In genomic region chr6:42453027-42453648, GRCh38 we compare ENCODE assay signal across 1 cellular context.
A peak's percentile ranks its signal among the peaks of the same experiment; 100 is the strongest.
TF ChIP-seq lines count a peak whose summit lies in the region.

No MANE protein-coding gene starts in this region.

TF ChIP-seq in HEK293, 187 proteins besides CTCF, POLR2A, EP300 and RAD21 (continued from another document):
- TF ChIP-seq ZBTB26 (tag by site-specific recombination; optimal IDR thresholded peaks at IDR 0.05) (peak; percentile 91), GLI4 (tag by site-specific recombination; IDR thresholded peaks at IDR 0.05) (no peak), ZNF239 (tag by site-specific recombination; IDR thresholded peaks at IDR 0.05) (no peak), KLF9 (tag by site-specific recombination; IDR thresholded peaks at IDR 0.05; ENCODE audit: low read depth) (peak; percentile 70), ZNF654 (tag by site-specific recombination; IDR thresholded peaks at IDR 0.05; ENCODE audit: low read depth) (no peak), SP7 (tag by site-specific recombination; IDR thresholded peaks at IDR 0.05) (peak; percentile 61; the same call in 1 of the 2 replicates), ZNF19 (tag by site-specific recombination; IDR thresholded peaks at IDR 0.05; ENCODE audit: low read depth) (no peak), ZNF561 (tag by site-specific recombination; IDR thresholded peaks at IDR 0.05; ENCODE audit: borderline replicate concordance) (peak; percentile 65), ATF2 (tag by site-specific recombination; IDR thresholded peaks at IDR 0.05; ENCODE audit: low read depth) (no peak), EGR2 (tag by site-specific recombination; IDR thresholded peaks at IDR 0.05; ENCODE audit: low read depth) (peak; percentile 93), ZNF433 (tag by site-specific recombination; IDR thresholded peaks at IDR 0.05; ENCODE audit: low read depth) (no peak), ZNF335 (tag by site-specific recombination; conservative IDR thresholded peaks at IDR 0.05) (peak; percentile 60), KLF10 (tag by site-specific recombination; IDR thresholded peaks at IDR 0.05) (peak; percentile 69), ZNF521 (tag by site-specific recombination; IDR thresholded peaks at IDR 0.05) (no peak), OSR2 (tag by site-specific recombination; IDR thresholded peaks at IDR 0.05) (peak; percentile 91), ZBTB10 (tag by site-specific recombination; IDR thresholded peaks at IDR 0.05) (peak; percentile 27; the same call in 1 of the 2 replicates), ZNF660 (tag by site-specific recombination; IDR thresholded peaks at IDR 0.05) (peak; percentile 80), ZFP37 (tag by site-specific recombination; IDR thresholded peaks at IDR 0.05) (no peak), ZNF530 (tag by site-specific recombination; IDR thresholded peaks at IDR 0.05; ENCODE audit: low read depth) (no peak), ZEB2 (tag by site-specific recombination; IDR thresholded peaks at IDR 0.05) (0 out of 2 replicates have a peak, but pooled peaks have one; percentile 57), ZNF221 (tag by site-specific recombination; IDR thresholded peaks at IDR 0.05; ENCODE audit: borderline replicate concordance) (0 out of 2 replicates have a peak, but pooled peaks have one; percentile 47), ZBTB20 (tag by site-specific recombination; IDR thresholded peaks at IDR 0.05) (peak; percentile 49; the same call in 1 of the 2 replicates), ZFHX2 (tag by site-specific recombination; conservative IDR thresholded peaks at IDR 0.05) (peak; percentile 93), ZBTB48 (tag by site-specific recombination; IDR thresholded peaks at IDR 0.05) (peak; percentile 57)
- TF ChIP-seq, protein P1, sequence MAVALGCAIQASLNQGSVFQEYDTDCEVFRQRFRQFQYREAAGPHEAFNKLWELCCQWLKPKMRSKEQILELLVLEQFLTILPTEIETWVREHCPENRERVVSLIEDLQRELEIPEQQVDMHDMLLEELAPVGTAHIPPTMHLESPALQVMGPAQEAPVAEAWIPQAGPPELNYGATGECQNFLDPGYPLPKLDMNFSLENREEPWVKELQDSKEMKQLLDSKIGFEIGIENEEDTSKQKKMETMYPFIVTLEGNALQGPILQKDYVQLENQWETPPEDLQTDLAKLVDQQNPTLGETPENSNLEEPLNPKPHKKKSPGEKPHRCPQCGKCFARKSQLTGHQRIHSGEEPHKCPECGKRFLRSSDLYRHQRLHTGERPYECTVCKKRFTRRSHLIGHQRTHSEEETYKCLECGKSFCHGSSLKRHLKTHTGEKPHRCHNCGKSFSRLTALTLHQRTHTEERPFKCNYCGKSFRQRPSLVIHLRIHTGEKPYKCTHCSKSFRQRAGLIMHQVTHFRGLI (tag by site-specific recombination; IDR thresholded peaks at IDR 0.05): peak; percentile 32; the same call in 1 of the 2 replicates
- TF ChIP-seq, protein P2, sequence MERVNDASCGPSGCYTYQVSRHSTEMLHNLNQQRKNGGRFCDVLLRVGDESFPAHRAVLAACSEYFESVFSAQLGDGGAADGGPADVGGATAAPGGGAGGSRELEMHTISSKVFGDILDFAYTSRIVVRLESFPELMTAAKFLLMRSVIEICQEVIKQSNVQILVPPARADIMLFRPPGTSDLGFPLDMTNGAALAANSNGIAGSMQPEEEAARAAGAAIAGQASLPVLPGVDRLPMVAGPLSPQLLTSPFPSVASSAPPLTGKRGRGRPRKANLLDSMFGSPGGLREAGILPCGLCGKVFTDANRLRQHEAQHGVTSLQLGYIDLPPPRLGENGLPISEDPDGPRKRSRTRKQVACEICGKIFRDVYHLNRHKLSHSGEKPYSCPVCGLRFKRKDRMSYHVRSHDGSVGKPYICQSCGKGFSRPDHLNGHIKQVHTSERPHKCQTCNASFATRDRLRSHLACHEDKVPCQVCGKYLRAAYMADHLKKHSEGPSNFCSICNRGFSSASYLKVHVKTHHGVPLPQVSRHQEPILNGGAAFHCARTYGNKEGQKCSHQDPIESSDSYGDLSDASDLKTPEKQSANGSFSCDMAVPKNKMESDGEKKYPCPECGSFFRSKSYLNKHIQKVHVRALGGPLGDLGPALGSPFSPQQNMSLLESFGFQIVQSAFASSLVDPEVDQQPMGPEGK (tag by site-specific recombination; IDR thresholded peaks at IDR 0.05): peak; percentile 89
- TF ChIP-seq, protein P3, sequence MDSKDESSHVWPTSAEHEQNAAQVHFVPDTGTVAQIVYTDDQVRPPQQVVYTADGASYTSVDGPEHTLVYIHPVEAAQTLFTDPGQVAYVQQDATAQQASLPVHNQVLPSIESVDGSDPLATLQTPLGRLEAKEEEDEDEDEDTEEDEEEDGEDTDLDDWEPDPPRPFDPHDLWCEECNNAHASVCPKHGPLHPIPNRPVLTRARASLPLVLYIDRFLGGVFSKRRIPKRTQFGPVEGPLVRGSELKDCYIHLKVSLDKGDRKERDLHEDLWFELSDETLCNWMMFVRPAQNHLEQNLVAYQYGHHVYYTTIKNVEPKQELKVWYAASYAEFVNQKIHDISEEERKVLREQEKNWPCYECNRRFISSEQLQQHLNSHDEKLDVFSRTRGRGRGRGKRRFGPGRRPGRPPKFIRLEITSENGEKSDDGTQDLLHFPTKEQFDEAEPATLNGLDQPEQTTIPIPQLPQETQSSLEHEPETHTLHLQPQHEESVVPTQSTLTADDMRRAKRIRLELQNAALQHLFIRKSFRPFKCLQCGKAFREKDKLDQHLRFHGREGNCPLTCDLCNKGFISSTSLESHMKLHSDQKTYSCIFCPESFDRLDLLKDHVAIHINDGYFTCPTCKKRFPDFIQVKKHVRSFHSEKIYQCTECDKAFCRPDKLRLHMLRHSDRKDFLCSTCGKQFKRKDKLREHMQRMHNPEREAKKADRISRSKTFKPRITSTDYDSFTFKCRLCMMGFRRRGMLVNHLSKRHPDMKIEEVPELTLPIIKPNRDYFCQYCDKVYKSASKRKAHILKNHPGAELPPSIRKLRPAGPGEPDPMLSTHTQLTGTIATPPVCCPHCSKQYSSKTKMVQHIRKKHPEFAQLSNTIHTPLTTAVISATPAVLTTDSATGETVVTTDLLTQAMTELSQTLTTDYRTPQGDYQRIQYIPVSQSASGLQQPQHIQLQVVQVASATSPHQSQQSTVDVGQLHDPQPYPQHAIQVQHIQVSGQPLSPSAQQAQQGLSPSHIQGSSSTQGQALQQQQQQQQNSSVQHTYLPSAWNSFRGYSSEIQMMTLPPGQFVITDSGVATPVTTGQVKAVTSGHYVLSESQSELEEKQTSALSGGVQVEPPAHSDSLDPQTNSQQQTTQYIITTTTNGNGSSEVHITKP (tag by site-specific recombination; IDR thresholded peaks at IDR 0.05): peak; percentile 86
- TF ChIP-seq, protein P4, sequence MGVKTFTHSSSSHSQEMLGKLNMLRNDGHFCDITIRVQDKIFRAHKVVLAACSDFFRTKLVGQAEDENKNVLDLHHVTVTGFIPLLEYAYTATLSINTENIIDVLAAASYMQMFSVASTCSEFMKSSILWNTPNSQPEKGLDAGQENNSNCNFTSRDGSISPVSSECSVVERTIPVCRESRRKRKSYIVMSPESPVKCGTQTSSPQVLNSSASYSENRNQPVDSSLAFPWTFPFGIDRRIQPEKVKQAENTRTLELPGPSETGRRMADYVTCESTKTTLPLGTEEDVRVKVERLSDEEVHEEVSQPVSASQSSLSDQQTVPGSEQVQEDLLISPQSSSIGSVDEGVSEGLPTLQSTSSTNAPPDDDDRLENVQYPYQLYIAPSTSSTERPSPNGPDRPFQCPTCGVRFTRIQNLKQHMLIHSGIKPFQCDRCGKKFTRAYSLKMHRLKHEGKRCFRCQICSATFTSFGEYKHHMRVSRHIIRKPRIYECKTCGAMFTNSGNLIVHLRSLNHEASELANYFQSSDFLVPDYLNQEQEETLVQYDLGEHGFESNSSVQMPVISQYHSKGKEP (tag by site-specific recombination; IDR thresholded peaks at IDR 0.05): peak; percentile 67
